In the genomic region with DNA sequence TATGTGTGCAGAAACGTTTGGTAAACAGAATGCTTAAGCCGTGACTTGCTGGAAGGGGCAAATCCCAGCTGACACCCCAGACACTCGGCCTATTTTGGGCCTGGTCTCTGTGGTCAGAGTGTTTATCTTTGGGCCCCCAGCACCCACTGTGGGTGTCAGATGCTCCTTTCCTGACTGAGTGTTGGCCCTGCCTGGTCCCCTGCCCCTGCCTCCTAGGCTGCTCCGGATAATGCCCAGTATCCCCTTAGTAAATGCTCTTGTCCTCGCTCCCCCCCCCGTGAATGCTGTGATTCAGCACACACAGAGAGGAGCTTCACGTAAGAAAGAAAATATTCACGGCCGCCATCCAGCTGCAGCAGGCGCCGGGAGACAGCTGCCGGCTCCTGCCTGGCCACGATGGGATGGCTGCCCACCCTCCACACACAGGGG, we compare ENCODE assay signal across 9 cellular contexts. TPM values are rescaled to one million over a fixed set of nuclear protein-coding genes. Genes with fewer than 3 reads are reported as not detected.
DNase-seq lines count a peak whose midpoint lies in the region; ATAC-seq and TF ChIP-seq lines count a peak whose summit lies in the region.
"Had no signal": no experiment of that assay in that cellular context is flagged by ENCODE, and none has a peak within 500 bp of the region (broad histone marks: within the 10 kb centered on the region; RNA-seq: fewer than 3 reads in every experiment).

No MANE protein-coding gene starts in this region.

- H3K36me3 ChIP-seq in H7 (replicated peaks; ENCODE audit: control insufficient read depth, insufficient read depth, low read length): no peaks in the 10 kb centered on the region; the same call in 1 of the 2 replicates
- no peaks in the 10 kb centered on the region for H3K36me3 ChIP-seq in brain microvascular endothelial cell (replicated peaks)
- H3K36me3 ChIP-seq in smooth muscle cell (ENCODE audit: low read depth): no peaks in the 10 kb centered on the region

- no peak overlapping the region for H2AFZ ChIP-seq in smooth muscle cell (ENCODE audit: low read depth)

- H3K27me3 ChIP-seq in H7 (ENCODE audit: control insufficient read depth, insufficient read depth, low read length) (no peaks in the 10 kb centered on the region), brain microvascular endothelial cell (replicated peaks) (no peaks in the 10 kb centered on the region), layer of hippocampus (ENCODE audit: control insufficient read depth, insufficient read depth, low read length) (no peaks in the 10 kb centered on the region), smooth muscle cell (ENCODE audit: low read depth) (no peaks in the 10 kb centered on the region)

- in situ Hi-C loops in brain microvascular endothelial cell (cut with HindIII; ENCODE audit: low pct_ligation_motif_present, low sequenced_read_pairs): no loop called here

- H3F3A ChIP-seq in smooth muscle cell (ENCODE audit: low read depth): peaks cover 33% of the 10 kb centered on the region

- H3K4me3 ChIP-seq in H7 (ENCODE audit: insufficient read depth, low read depth, low read length) (no peak overlapping the region), brain microvascular endothelial cell (ENCODE audit: low read depth, low read length) (no peak overlapping the region), smooth muscle cell (no peak overlapping the region)

- no peaks in the 10 kb centered on the region for H4K20me1 ChIP-seq in smooth muscle cell (ENCODE audit: low read depth)

- ATAC-seq in HG03097 (IDR thresholded peaks at IDR 0.05; ENCODE audit: low FRiP score, unreplicated experiment): no peak
- no peak for ATAC-seq in HG02885 (IDR thresholded peaks at IDR 0.05; ENCODE audit: poor library complexity, unreplicated experiment)

- no peaks in the 10 kb centered on the region for H3K9me3 ChIP-seq in smooth muscle cell (replicated peaks; ENCODE audit: low read depth)

- peak overlapping the region; percentile 54 for H3K4me2 ChIP-seq in smooth muscle cell

- no peak for TF ChIP-seq CTCF in brain microvascular endothelial cell (IDR thresholded peaks at IDR 0.05; ENCODE audit: low read depth, low read length, missing control alignments)
- no peak for TF ChIP-seq CTCF in smooth muscle cell (IDR thresholded peaks at IDR 0.05; ENCODE audit: borderline replicate concordance, insufficient read depth, poor library complexity, severe bottlenecking)

- 16% methylated on average over 13 of the region's 13 CpGs for WGBS in smooth muscle cell (ENCODE audit: low lambda C conversion rate)

- H3K79me2 ChIP-seq in smooth muscle cell (ENCODE audit: low read depth): no peaks in the 10 kb centered on the region

- peaks cover 27% of the 10 kb centered on the region for H3K4me1 ChIP-seq in smooth muscle cell (ENCODE audit: low read depth)

- peak; percentile 75 for DNase-seq in H7
- peak; percentile 76 for DNase-seq in brain microvascular endothelial cell
- peak; percentile 57 for DNase-seq in smooth muscle cell (lab: John Stamatoyannopoulos, UW; ENCODE audit: unreplicated experiment)
- no peak for DNase-seq in stimulated activated CD4-positive, alpha-beta T cell treated with anti-CD3 and anti-CD28 coated beads, Interleukin-4, amount 100 ng/mL, for 1 hour
- DNase-seq in SIG-M5 (lab: John Stamatoyannopoulos, UW): no peak
- DNase-seq: activated CD4-positive, CD25-positive, alpha-beta regulatory T cell had no signal

- H3K27ac ChIP-seq in brain microvascular endothelial cell: peak overlapping the region; percentile 76
- peak overlapping the region; percentile 95 for H3K27ac ChIP-seq in layer of hippocampus (ENCODE audit: low read depth, low read length)
- H3K27ac ChIP-seq in smooth muscle cell (ENCODE audit: low read depth): peak overlapping the region; percentile 96

- H3K9ac ChIP-seq in smooth muscle cell (ENCODE audit: low read depth): peak overlapping the region; percentile 91

RNA-seq across cellular contexts. Expression of a gene that starts 11.3 kb away (rescaled TPM):
- 4.7 and 8.3 TPM in 2 replicates for total RNA-seq in H7 (2014; rRNA removed; shearing (Covaris generic))
- 13.3 and 16.1 TPM in 2 replicates for total RNA-seq in smooth muscle cell
- 18.7 and 20.2 TPM in 2 replicates for polyA plus RNA-seq in smooth muscle cell

Comparison
In these comparisons a context has a peak if more than half of its experiments do, and no peak if none do; other contexts are left out.
1. DNase-seq: peak in H7 (single experiment), brain microvascular endothelial cell (single experiment) and smooth muscle cell (single experiment); none in stimulated activated CD4-positive, alpha-beta T cell treated with anti-CD3 and anti-CD28 coated beads, Interleukin-4, amount 100 ng/mL, for 1 hour (single experiment) and SIG-M5 (single experiment).
2. Peak in every context shown above with its lines, with median percentiles within 50 percentile points of each other: H3K27ac ChIP-seq.